16 cellular contexts compared by ENCODE assay signal in the genomic region with DNA sequence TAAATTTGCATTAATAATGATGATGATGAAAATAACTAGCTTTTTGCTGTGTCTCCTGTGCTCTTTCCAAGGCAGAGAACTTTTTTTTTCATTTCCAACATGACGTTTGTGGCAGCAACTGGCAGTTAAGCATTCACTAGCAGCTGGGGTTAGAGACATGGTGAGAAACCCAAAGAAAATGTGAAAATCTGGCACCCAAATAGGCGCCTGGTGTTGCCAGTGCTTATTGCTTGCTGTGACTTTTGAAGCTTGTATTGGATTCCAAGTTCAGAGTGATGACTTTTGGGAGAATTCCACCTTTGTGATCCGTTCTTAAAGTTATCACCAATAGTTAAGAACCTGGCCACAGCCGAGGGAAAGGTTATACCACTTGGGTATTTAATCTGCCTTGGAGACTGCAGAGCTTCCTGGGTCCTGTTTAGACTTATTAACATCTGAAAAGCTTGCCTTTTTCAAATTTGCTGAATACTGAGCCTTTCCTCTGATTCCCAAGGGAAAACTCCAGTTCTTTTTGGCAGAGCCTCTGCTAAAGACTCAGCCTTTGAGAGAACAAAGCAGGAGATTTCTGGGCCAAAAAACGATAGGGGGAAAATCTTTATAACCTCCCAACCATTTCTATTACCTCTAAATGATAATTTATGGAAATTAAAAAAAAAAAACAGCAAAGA.
DNase-seq lines count a peak whose midpoint lies in the region; ATAC-seq and TF ChIP-seq lines count a peak whose summit lies in the region.
"Had no signal": no experiment of that assay in that cellular context is flagged by ENCODE, and none has a peak within 500 bp of the region (broad histone marks: within the 10 kb centered on the region; RNA-seq: fewer than 3 reads in every experiment).

No MANE protein-coding gene starts in this region.

- no peaks in the 10 kb centered on the region for H3K4me1 ChIP-seq in right cardiac atrium (ENCODE audit: control insufficient read depth, insufficient read depth, low read length)

- intact Hi-C loops in right cardiac atrium (cut with DNase I) (no loop called here), left colon (cut with DNase I, micrococcal nuclease) (no loop called here)

- no peaks in the 10 kb centered on the region for H3K27me3 ChIP-seq in right cardiac atrium (ENCODE audit: control insufficient read depth, insufficient read depth)

- WGBS in right cardiac atrium = 37% methylated on average over 5 of the region's 5 CpGs

- H3K27ac ChIP-seq in right cardiac atrium (ENCODE audit: low read length) = no peak overlapping the region

- TF ChIP-seq CTCF in astrocyte of the cerebellum (IDR thresholded peaks at IDR 0.05; ENCODE audit: low read depth, low read length, missing control alignments) = no peak

- DNase-seq in DMS 273 (lab: John Stamatoyannopoulos, UW; ENCODE audit: unreplicated experiment) (peak; percentile 24), DMS 273 treated with DMSO at 0.1 percent for 48 hours (lab: John Stamatoyannopoulos, UW) (no peak), astrocyte of the cerebellum (ENCODE audit: low read depth) (peak; percentile 3), right cardiac atrium (no peak), superior temporal gyrus (ENCODE audit: extremely low spot score) (peak; percentile 16), left colon (no peak)
- no peak for DNase-seq in stimulated activated naive CD8-positive, alpha-beta T cell treated with anti-CD3 and anti-CD28 coated beads, Interleukin-15, Interleukin-2, amounts not matched to agents 100 U/mL and 50 U/mL, for 24 hours
- DNase-seq: 8988T, dermis blood vessel endothelial cell, DMS79, IMR-90, MV-4-11, NCI-H2081 treated with DMSO at 0.1 percent for 48 hours, small intestine had no signal

- in situ Hi-C loops in astrocyte of the cerebellum (cut with HindIII; ENCODE audit: low sequenced_read_pairs) = no loop called here

- no peak overlapping the region for H3K4me3 ChIP-seq in astrocyte of the cerebellum (ENCODE audit: low read depth, low read length)
- H3K4me3 ChIP-seq in right cardiac atrium (ENCODE audit: low read length) = no peak overlapping the region

- ATAC-seq in right cardiac atrium = peak; percentile 51 to 57
- no peak for ATAC-seq in stimulated activated naive CD8-positive, alpha-beta T cell treated with anti-CD3 and anti-CD28 coated beads, Interleukin-15, Interleukin-2, amounts not matched to agents 100 U/mL and 50 U/mL, for 24 hours
- ATAC-seq in HG03097 (IDR thresholded peaks at IDR 0.05; ENCODE audit: low FRiP score, unreplicated experiment) = no peak
- no peak for ATAC-seq in left colon
- ATAC-seq: activated CD4-positive, CD25-positive, alpha-beta regulatory T cell treated with anti-CD3 and anti-CD28 coated beads, Interleukin-2, amount 50 U/mL, for 24 hours had no signal

- no peaks in the 10 kb centered on the region for H3K9me3 ChIP-seq in right cardiac atrium (ENCODE audit: control insufficient read depth, low read length)

Comparison
In these comparisons a context has a peak if more than half of its experiments do, and no peak if none do; other contexts are left out.
1. DNase-seq: peak in DMS 273 (single experiment), astrocyte of the cerebellum (single experiment) and superior temporal gyrus (single experiment); none in DMS 273 treated with DMSO at 0.1 percent for 48 hours (single experiment), right cardiac atrium (0 of 3), stimulated activated naive CD8-positive, alpha-beta T cell treated with anti-CD3 and anti-CD28 coated beads, Interleukin-15, Interleukin-2, amounts not matched to agents 100 U/mL and 50 U/mL, for 24 hours (single experiment) and left colon (0 of 2).
2. ATAC-seq: peak in right cardiac atrium (2 of 2); none in stimulated activated naive CD8-positive, alpha-beta T cell treated with anti-CD3 and anti-CD28 coated beads, Interleukin-15, Interleukin-2, amounts not matched to agents 100 U/mL and 50 U/mL, for 24 hours (single experiment), HG03097 (single experiment) and left colon (single experiment).